ENCODE assay signal across 20 cellular contexts in the genomic region with DNA sequence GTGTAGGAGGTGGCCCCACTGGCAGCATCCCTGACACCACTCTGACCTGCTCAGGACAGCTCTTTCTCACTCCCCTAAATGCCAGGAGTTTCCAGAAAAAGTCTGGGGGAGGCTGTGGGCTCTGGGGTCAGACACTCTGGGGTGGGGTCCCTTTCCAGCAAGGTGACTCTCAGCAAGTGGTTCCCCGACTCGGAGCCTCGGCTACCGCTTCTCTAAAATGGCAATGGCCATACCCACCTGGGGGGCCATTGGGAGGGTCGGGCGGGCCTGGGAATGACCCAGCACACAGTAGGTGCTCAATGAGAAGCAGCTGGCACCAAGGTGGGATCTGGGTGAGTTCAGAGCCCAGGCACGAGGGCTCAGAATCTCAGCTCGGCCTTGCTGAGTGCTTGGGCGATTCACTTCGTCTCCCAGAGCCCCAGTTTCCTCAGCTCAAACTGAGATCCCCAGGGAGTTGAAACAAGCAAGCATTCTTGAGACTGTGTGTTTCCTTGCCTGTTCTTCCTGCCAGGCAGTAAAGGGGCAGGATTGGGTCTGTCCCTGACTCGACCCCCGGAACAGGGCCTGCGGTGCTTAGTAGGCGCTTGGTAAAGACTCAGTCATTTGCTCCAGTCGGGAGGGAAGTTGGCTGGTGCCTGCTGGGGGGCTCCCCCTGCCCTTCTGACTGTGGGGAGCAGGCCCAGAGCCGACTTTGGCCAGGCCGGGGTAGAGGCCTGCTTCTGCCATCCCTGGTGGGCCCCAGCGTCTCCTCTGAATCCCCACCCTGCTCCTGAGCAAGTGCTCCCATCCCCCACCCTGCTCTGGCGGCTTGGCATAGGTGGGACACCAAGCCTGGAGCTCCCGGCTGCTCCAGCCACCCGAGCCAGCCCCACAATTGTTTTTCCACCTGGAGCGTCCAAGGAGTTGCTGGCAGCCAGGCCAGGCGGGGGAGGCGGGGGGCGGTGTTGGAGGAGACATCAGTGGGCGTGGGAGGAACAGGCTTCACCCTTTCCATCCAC. TPM values are rescaled to one million over a fixed set of nuclear protein-coding genes. Genes with fewer than 3 reads are reported as not detected.
DNase-seq lines count a peak whose midpoint lies in the region; ATAC-seq and TF ChIP-seq lines count a peak whose summit lies in the region.
"Had no signal": no experiment of that assay in that cellular context is flagged by ENCODE, and none has a peak within 500 bp of the region (broad histone marks: within the 10 kb centered on the region; RNA-seq: fewer than 3 reads in every experiment).

No MANE protein-coding gene starts in this region.

- H3K27ac Mint-ChIP-seq in progenitor cell of endocrine pancreas: no peak overlapping the region
- H3K27ac Mint-ChIP-seq: activated naive CD4-positive, alpha-beta T cell treated with anti-CD3 and anti-CD28 coated beads, Interleukin-2, amount 50 U/mL, for 24 hours; activated T-cell treated with anti-CD3 and anti-CD28 coated beads, Interleukin-2, amount 50 U/mL, for 72 hours; B cell; HFFc6; stimulated activated naive CD8-positive, alpha-beta T cell treated with anti-CD3 and anti-CD28 coated beads, Interleukin-15, Interleukin-2, amounts not matched to agents 100 ng/mL and 50 ng/mL, for 24 hours had no signal

- in situ Hi-C loops in mammary epithelial cell (cut with MboI; ENCODE audit: low sequenced_read_pairs in 2 of 2): no loop called here

- no peak overlapping the region for H3K9ac ChIP-seq in mammary epithelial cell (ENCODE audit: insufficient read depth, low read length)

- H3K9me3 Mint-ChIP-seq in progenitor cell of endocrine pancreas (ENCODE audit: low read depth): no peaks in the 10 kb centered on the region
- H3K9me3 Mint-ChIP-seq: activated naive CD4-positive, alpha-beta T cell treated with anti-CD3 and anti-CD28 coated beads, Interleukin-2, amount 50 U/mL, for 24 hours; activated T-cell treated with anti-CD3 and anti-CD28 coated beads, Interleukin-2, amount 50 U/mL, for 72 hours; HFFc6; naive B cell; stimulated activated naive CD8-positive, alpha-beta T cell treated with anti-CD3 and anti-CD28 coated beads, Interleukin-15, Interleukin-2, amounts not matched to agents 100 ng/mL and 50 ng/mL, for 24 hours had no signal

- DNase-seq in breast epithelium (ENCODE audit: low spot score in 2 of 2) (no peak), mammary epithelial cell (no peak), heart left ventricle (peak; percentile 43 to 79 (median 74)), posterior vena cava (ENCODE audit: low spot score) (peak; percentile 87), uterus (peak; percentile 32 to 57), OCI-LY7 (ENCODE audit: low spot score) (no peak), progenitor cell of endocrine pancreas (ENCODE audit: low spot score, unreplicated experiment) (no peak)
- DNase-seq: activated T-cell treated with anti-CD3 and anti-CD28 coated beads, Interleukin-2, amount 50 U/mL, for 72 hours; HFFc6; hippocampal formation; naive B cell; NCI-H1417; NCI-H2107; NCI-H526; ovary; small intestine had no signal

- H3K9me3 ChIP-seq in breast epithelium (no peaks in the 10 kb centered on the region), mammary epithelial cell (replicated peaks; ENCODE audit: insufficient read depth, low read length) (no peaks in the 10 kb centered on the region), heart left ventricle (no peaks in the 10 kb centered on the region), uterus (no peaks in the 10 kb centered on the region), OCI-LY7 (ENCODE audit: low read length) (no peaks in the 10 kb centered on the region)
- H3K9me3 ChIP-seq: ovary had no signal

- POLR2A ChIA-PET in OCI-LY7 (lab: Charles Lee): no interaction called here

- H3K27me3 ChIP-seq in breast epithelium (no peaks in the 10 kb centered on the region), mammary epithelial cell (ENCODE audit: insufficient read depth, low read length) (no peaks in the 10 kb centered on the region), heart left ventricle (no peaks in the 10 kb centered on the region), uterus (no peaks in the 10 kb centered on the region)
- H3K27me3 ChIP-seq: ovary had no signal

- TF ChIP-seq CTCF in breast epithelium (IDR thresholded peaks at IDR 0.05) (no peak), mammary epithelial cell (conservative IDR thresholded peaks at IDR 0.05 in 1 of 2, IDR thresholded peaks at IDR 0.05 in 1 of 2; ENCODE audit: extremely low read depth in 1 of 2, insufficient read depth in 1 of 2, low read depth in 1 of 2, low read length in 2 of 2) (no peak), heart left ventricle (IDR thresholded peaks at IDR 0.05) (no peak), uterus (IDR thresholded peaks at IDR 0.05) (no peak), OCI-LY7 (conservative IDR thresholded peaks at IDR 0.05; ENCODE audit: low read length) (no peak), progenitor cell of endocrine pancreas (IDR thresholded peaks at IDR 0.05; ENCODE audit: unreplicated experiment) (no peak)

- H3K4me1 ChIP-seq in breast epithelium (peaks cover 0 to 5% of the 10 kb centered on the region in 2 donors), mammary epithelial cell (ENCODE audit: insufficient read depth, low read length) (peaks cover 9% of the 10 kb centered on the region), heart left ventricle (peaks cover 3 to 44% (median 32%) of the 10 kb centered on the region in 12 donors), uterus (no peaks in the 10 kb centered on the region), OCI-LY7 (ENCODE audit: insufficient read depth, low read length, poor library complexity, severe bottlenecking) (no peaks in the 10 kb centered on the region)

- H3K79me2 ChIP-seq in mammary epithelial cell (ENCODE audit: insufficient read depth, low read length) (no peaks in the 10 kb centered on the region), OCI-LY7 (ENCODE audit: insufficient read depth, low read depth, low read length) (no peaks in the 10 kb centered on the region)

- H3K4me2 ChIP-seq in mammary epithelial cell (ENCODE audit: insufficient read depth, low read depth, low read length): no peak overlapping the region
- H3K4me2 ChIP-seq in OCI-LY7 (ENCODE audit: low read length): no peak overlapping the region

- H3K36me3 Mint-ChIP-seq in progenitor cell of endocrine pancreas (ENCODE audit: insufficient read depth): no peaks in the 10 kb centered on the region
- H3K36me3 Mint-ChIP-seq: activated naive CD4-positive, alpha-beta T cell treated with anti-CD3 and anti-CD28 coated beads, Interleukin-2, amount 50 U/mL, for 24 hours; naive B cell had no signal

- peaks cover 4% of the 10 kb centered on the region for H3K27me3 Mint-ChIP-seq in progenitor cell of endocrine pancreas
- H3K27me3 Mint-ChIP-seq: activated naive CD4-positive, alpha-beta T cell treated with anti-CD3 and anti-CD28 coated beads, Interleukin-2, amount 50 U/mL, for 24 hours; stimulated activated naive CD8-positive, alpha-beta T cell treated with anti-CD3 and anti-CD28 coated beads, Interleukin-15, Interleukin-2, amounts not matched to agents 100 ng/mL and 50 ng/mL, for 24 hours had no signal

- BruUV-seq in mammary epithelial cell (replicated peaks; lab: Mats Ljungman, UMichigan) (no TSS peak), OCI-LY7 (replicated peaks; lab: Mats Ljungman, UMichigan) (no TSS peak)

- no peak overlapping the region for H3K4me3 Mint-ChIP-seq in progenitor cell of endocrine pancreas (ENCODE audit: low read depth)
- H3K4me3 Mint-ChIP-seq: activated naive CD4-positive, alpha-beta T cell treated with anti-CD3 and anti-CD28 coated beads, Interleukin-2, amount 50 U/mL, for 24 hours; activated T-cell treated with anti-CD3 and anti-CD28 coated beads, Interleukin-2, amount 50 U/mL, for 72 hours; B cell; HFFc6; stimulated activated naive CD8-positive, alpha-beta T cell treated with anti-CD3 and anti-CD28 coated beads, Interleukin-15, Interleukin-2, amounts not matched to agents 100 ng/mL and 50 ng/mL, for 24 hours had no signal

- H2AFZ ChIP-seq in mammary epithelial cell (ENCODE audit: low read depth, low read length): no peak overlapping the region
- H2AFZ ChIP-seq in OCI-LY7 (ENCODE audit: low read length): no peak overlapping the region

- dilution Hi-C loops in mammary epithelial cell (cut with HindIII; ENCODE audit: low sequenced_read_pairs): loop anchor here (5.0 to 25.0 kb wide), 2 partner anchors 126 to 321 kb away; no protein-coding TSS in a partner anchor

- no peaks in the 10 kb centered on the region for H3K4me1 Mint-ChIP-seq in progenitor cell of endocrine pancreas (ENCODE audit: low read depth)
- H3K4me1 Mint-ChIP-seq: activated naive CD4-positive, alpha-beta T cell treated with anti-CD3 and anti-CD28 coated beads, Interleukin-2, amount 50 U/mL, for 24 hours; B cell; naive B cell had no signal

- TF ChIP-seq POLR2A in breast epithelium (IDR thresholded peaks at IDR 0.05) (no peak), heart left ventricle (IDR thresholded peaks at IDR 0.05) (no peak), uterus (IDR thresholded peaks at IDR 0.05) (no peak)

- no peaks in the 10 kb centered on the region for H3K9me2 ChIP-seq in OCI-LY7 (ENCODE audit: insufficient read depth, low read length)

- intact Hi-C loops in breast epithelium (cut with DNase I; ENCODE audit: low total_unique reads) (no loop called here), mammary epithelial cell (cut with micrococcal nuclease) (no loop called here), heart left ventricle (cut with DNase I) (no loop called here), posterior vena cava (cut with DNase I) (no loop called here), uterus (cut with DNase I; ENCODE audit: low total_unique reads) (no loop called here), OCI-LY7 (cut with micrococcal nuclease; ENCODE audit: unreplicated experiment) (no loop called here)

- ATAC-seq in heart left ventricle (peak in 3 of 4 donors; percentile 6 to 38 (median 21)), GM18861 (IDR thresholded peaks at IDR 0.05; ENCODE audit: unreplicated experiment) (no peak)
- ATAC-seq: activated T-cell treated with anti-CD3 and anti-CD28 coated beads, Interleukin-2, amount 50 U/mL, for 72 hours had no signal

- 87% methylated on average over 21 of the region's 26 CpGs for WGBS in mammary epithelial cell (ENCODE audit: low coverage, missing lambda C conversion rate)
- 56 to 69% (median 61%) methylated on average over 13 to 26 of the region's 26 CpGs for WGBS in heart left ventricle, 4 donors

- CTCF ChIA-PET in mammary epithelial cell (lab: Charles Lee; ENCODE audit: low non-redundant PET) (no interaction called here), OCI-LY7 (lab: Charles Lee; ENCODE audit: unreplicated experiment) (interaction anchor here (0.5 kb wide), 1 partner anchor 36 kb away, joined by 4 read pairs; the partner anchor contains the start of gene HDAC11)

- H3K27ac ChIP-seq in breast epithelium (peak overlapping the region; percentile 62 to 89), mammary epithelial cell (ENCODE audit: insufficient read depth, low read depth, low read length) (no peak overlapping the region), heart left ventricle (peak overlapping the region in 11 of 12 donors; percentile 54 to 89 (median 78)), uterus (peak overlapping the region; percentile 64 to 72), OCI-LY7 (ENCODE audit: low read depth, low read length, poor library complexity, severe bottlenecking) (no peak overlapping the region)
- H3K27ac ChIP-seq: ovary had no signal

- no peaks in the 10 kb centered on the region for H4K20me1 ChIP-seq in mammary epithelial cell (ENCODE audit: insufficient read depth, low read length)
- H4K20me1 ChIP-seq in OCI-LY7 (ENCODE audit: insufficient read depth, low read length): no peaks in the 10 kb centered on the region

- H3K36me3 ChIP-seq in breast epithelium (no peaks in the 10 kb centered on the region), mammary epithelial cell (ENCODE audit: insufficient read depth, low read length) (no peaks in the 10 kb centered on the region), heart left ventricle (no peaks in the 10 kb centered on the region), uterus (no peaks in the 10 kb centered on the region), OCI-LY7 (ENCODE audit: insufficient read depth, low read length) (no peaks in the 10 kb centered on the region)
- H3K36me3 ChIP-seq: ovary had no signal

- H3K4me3 ChIP-seq in breast epithelium: no peak overlapping the region
- H3K4me3 ChIP-seq in mammary epithelial cell (replicated peaks in 1 of 3; ENCODE audit: insufficient read depth in 1 of 3, low read depth in 2 of 3, low read length in 3 of 3): no peak overlapping the region
- no peak overlapping the region for H3K4me3 ChIP-seq in heart left ventricle
- no peak overlapping the region for H3K4me3 ChIP-seq in uterus
- H3K4me3 ChIP-seq in OCI-LY7 (ENCODE audit: low read depth, low read length, poor library complexity, severe bottlenecking): no peak overlapping the region
- H3K4me3 ChIP-seq: ovary had no signal

RNA-seq across cellular contexts. Expression of gene FBLN2, which starts 32.8 kb away (rescaled TPM):
- total RNA-seq in breast epithelium: 100 to 1,000 TPM in 1 of 3 donors, 10 to 100 TPM in 2; 43.5 to 663 (median 81.3) TPM
- total RNA-seq in mammary epithelial cell: 1 to 10 TPM in 1 of 2 donors, not detected in 1; 2.2 TPM
- 0.03 TPM for polyA plus RNA-seq in mammary epithelial cell
- not detected for polyA minus RNA-seq in mammary epithelial cell
- 100 to 1,000 TPM in 2 of 9 donors, 10 to 100 TPM in 7; 31.3 to 118 (median 47.8) TPM for total RNA-seq in heart left ventricle
- polyA plus RNA-seq in heart left ventricle: 10 to 100 TPM; 16.5 to 42.7 TPM
- 100 to 1,000 TPM; 283 to 585 TPM for total RNA-seq in posterior vena cava
- total RNA-seq in uterus: 100 to 1,000 TPM in 1 of 4 donors, 10 to 100 TPM in 3; 39.2 to 217 (median 48.6) TPM
- total RNA-seq in OCI-LY7 (2014; rRNA removed; shearing (Covaris generic)): not detected in 2 replicates
- total RNA-seq in OCI-LY7 (2022): not detected in 2 replicates
- 5.8 and 14.1 TPM in 2 replicates for total RNA-seq in progenitor cell of endocrine pancreas

RNA-seq across cellular contexts. Expression of gene HDAC11, which starts 36.0 kb away (rescaled TPM):
- total RNA-seq in breast epithelium: 10 to 100 TPM; 14.2 to 21.7 (median 14.4) TPM
- total RNA-seq in mammary epithelial cell: 10 to 100 TPM; 17.2 to 17.7 TPM
- 8.5 TPM for polyA plus RNA-seq in mammary epithelial cell
- 7.9 TPM for polyA minus RNA-seq in mammary epithelial cell
- total RNA-seq in heart left ventricle: 10 to 100 TPM; 20.8 to 49.4 (median 30.7) TPM
- 10 to 100 TPM; 27.2 to 33.7 TPM for polyA plus RNA-seq in heart left ventricle
- total RNA-seq in posterior vena cava: 10 to 100 TPM; 12.9 to 15.3 TPM
- 10 to 100 TPM in 3 of 4 donors, 1 to 10 TPM in 1; 7.4 to 20.6 (median 11.7) TPM for total RNA-seq in uterus
- total RNA-seq in OCI-LY7 (2014; rRNA removed; shearing (Covaris generic)): 0.18 and 1.1 TPM in 2 replicates
- 0.74 and 1.3 TPM in 2 replicates for total RNA-seq in OCI-LY7 (2022)
- total RNA-seq in progenitor cell of endocrine pancreas: 14.4 and 14.5 TPM in 2 replicates

Comparison
In these comparisons a context has a peak if more than half of its experiments do, and no peak if none do; other contexts are left out.
1. H3K27ac ChIP-seq: peak in breast epithelium (2 of 2), heart left ventricle (11 of 12) and uterus (2 of 2); none in mammary epithelial cell (single experiment) and OCI-LY7 (single experiment).
2. DNase-seq: peak in heart left ventricle (5 of 5), posterior vena cava (single experiment) and uterus (2 of 2); none in breast epithelium (0 of 2), mammary epithelial cell (single experiment), OCI-LY7 (single experiment) and progenitor cell of endocrine pancreas (single experiment).